8 cellular contexts compared by ENCODE assay signal in the genomic region with DNA sequence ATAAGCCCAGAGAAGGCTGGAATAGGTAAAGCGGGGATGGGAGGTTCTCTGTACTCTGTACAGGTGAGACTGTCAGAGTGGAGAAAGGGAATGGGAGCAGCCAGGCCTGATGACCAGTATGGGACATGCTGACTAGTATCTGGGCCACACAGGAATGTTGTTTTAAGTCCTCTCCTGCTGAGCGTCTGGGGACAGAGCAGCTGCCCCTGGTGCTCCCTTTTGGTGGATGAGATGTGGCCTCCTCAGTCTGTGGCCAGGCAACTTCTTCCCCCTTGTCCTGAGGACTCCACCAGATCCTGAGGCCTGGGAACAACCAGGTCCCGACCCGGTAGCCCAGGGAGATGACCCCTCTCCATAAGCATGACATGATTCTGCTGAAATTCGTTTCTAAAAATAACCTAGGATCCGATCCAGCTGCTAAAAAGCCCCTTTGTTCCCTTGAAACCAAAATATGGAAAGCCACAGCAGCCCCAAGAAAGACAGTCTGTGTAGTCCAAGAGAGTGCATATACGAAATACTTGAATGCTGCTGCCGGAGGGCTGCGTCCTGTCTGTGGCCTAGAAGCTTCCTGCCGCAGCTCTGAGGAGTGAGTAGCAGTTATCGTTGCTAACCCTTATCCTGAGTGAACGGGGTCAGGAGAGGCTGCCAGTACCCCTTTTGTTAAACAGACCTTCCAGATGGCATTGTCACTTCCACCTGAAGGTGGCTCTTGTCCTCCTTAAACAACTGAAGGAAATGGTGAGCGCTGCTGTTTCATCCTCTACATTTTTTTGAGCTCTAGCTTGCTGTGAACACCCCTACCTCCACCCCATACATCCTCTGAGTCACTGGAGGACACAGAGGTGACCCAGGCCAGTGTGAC. TPM values are rescaled to one million over a fixed set of nuclear protein-coding genes. Genes with fewer than 3 reads are reported as not detected.
DNase-seq lines count a peak whose midpoint lies in the region; FAIRE-seq and TF ChIP-seq lines count a peak whose summit lies in the region.

No MANE protein-coding gene starts in this region.

- peak overlapping the region; percentile 99 for H3K27ac Mint-ChIP-seq in neural crest cell (ENCODE audit: unreplicated experiment)

- H3K9me3 ChIP-seq in NT2/D1 (ENCODE audit: insufficient read depth, low read length) (no peaks in the 10 kb centered on the region), esophagus (ENCODE audit: control insufficient read depth in 2 of 2, insufficient read depth in 1 of 2, low read depth in 1 of 2, low read length in 1 of 2) (no peaks in the 10 kb centered on the region)

- H3K36me3 Mint-ChIP-seq in neural crest cell (ENCODE audit: low read depth) = no peaks in the 10 kb centered on the region

- H3K27me3 ChIP-seq in NT2/D1 (ENCODE audit: insufficient read depth, insufficient read length) = no peaks in the 10 kb centered on the region
- no peaks in the 10 kb centered on the region for H3K27me3 ChIP-seq in esophagus (ENCODE audit: control insufficient read depth in 1 of 2, insufficient read depth in 2 of 2, low read length in 2 of 2)

- 43 to 50% methylated on average over 13 of the region's 13 CpGs for WGBS in esophagus, 2 donors

- DNase-seq in GM19239 (ENCODE audit: insufficient read length, low spot score) (peak; percentile 27), NT2/D1 (ENCODE audit: low read depth, low spot score) (no peak), activated T-cell treated with anti-CD3 and anti-CD28 coated beads for 24 hours (ENCODE audit: low read depth) (peak; percentile 42), neural crest cell (ENCODE audit: low read depth, low spot score) (peak; percentile 26), substantia nigra (lab: John Stamatoyannopoulos, UW) (peak in 18 of 49 donors; percentile 25 to 70 (median 38)), NCI-H1694 (lab: John Stamatoyannopoulos, UW) (no peak), NCI-H2107 (lab: John Stamatoyannopoulos, UW) (no peak)

- peaks cover 74% of the 10 kb centered on the region for H3K4me1 Mint-ChIP-seq in neural crest cell

- peak overlapping the region; percentile 79 to 85 for H3K27ac ChIP-seq in esophagus (ENCODE audit: low read depth in 2 of 2, low read length in 1 of 2)
- H3K27ac ChIP-seq in substantia nigra (ENCODE audit: low read depth, low read length, poor library complexity, severe bottlenecking) = peak overlapping the region; percentile 24

- no peaks in the 10 kb centered on the region for H3K9me3 Mint-ChIP-seq in neural crest cell

- peak; percentile 40 for FAIRE-seq in GM19239 (lab: Jason Lieb, UNC)

- no peak overlapping the region for H3K4me3 ChIP-seq in NT2/D1 (ENCODE audit: insufficient read length, low read depth)
- no peak overlapping the region for H3K4me3 ChIP-seq in esophagus (ENCODE audit: low read depth in 1 of 2, low read length in 2 of 2)

- peaks cover 37% of the 10 kb centered on the region for H3K4me1 ChIP-seq in NT2/D1 (ENCODE audit: insufficient read depth, insufficient read length)
- H3K4me1 ChIP-seq in esophagus (ENCODE audit: control insufficient read depth in 2 of 2, insufficient read depth in 2 of 2, low read length in 1 of 2) = peaks cover 16 to 24% of the 10 kb centered on the region in 2 donors

- peak; percentile 39 for TF ChIP-seq CTCF in neural crest cell (conservative IDR thresholded peaks at IDR 0.05)

- H3K36me3 ChIP-seq in NT2/D1 (ENCODE audit: insufficient read depth, insufficient read length, low read length) (peaks cover 48% of the 10 kb centered on the region), esophagus (ENCODE audit: control insufficient read depth in 2 of 2, insufficient read depth in 2 of 2, low read length in 1 of 2) (peaks cover 0 to 2% of the 10 kb centered on the region in 2 donors)

- H3K4me3 Mint-ChIP-seq in neural crest cell = peak overlapping the region; percentile 58

- H3K9ac ChIP-seq in NT2/D1 (ENCODE audit: insufficient read length, low read depth) = peak overlapping the region; percentile 39

- no peaks in the 10 kb centered on the region for H3K27me3 Mint-ChIP-seq in neural crest cell (ENCODE audit: low read depth)

RNA-seq across cellular contexts. Expression of a gene that starts 47.1 kb away (rescaled TPM):
- polyA plus RNA-seq in esophagus = 10 to 100 TPM; 17.7 to 19.3 TPM
- 23.8 and 24.7 TPM in 2 replicates for total RNA-seq in neural crest cell

Comparison
In these comparisons a context has a peak if more than half of its experiments do, and no peak if none do; other contexts are left out.
1. DNase-seq: peak in GM19239 (single experiment), activated T-cell treated with anti-CD3 and anti-CD28 coated beads for 24 hours (single experiment) and neural crest cell (single experiment); none in NT2/D1 (single experiment), NCI-H1694 (single experiment) and NCI-H2107 (single experiment).